ENCODE assay signal across 18 cellular contexts in the genomic region with DNA sequence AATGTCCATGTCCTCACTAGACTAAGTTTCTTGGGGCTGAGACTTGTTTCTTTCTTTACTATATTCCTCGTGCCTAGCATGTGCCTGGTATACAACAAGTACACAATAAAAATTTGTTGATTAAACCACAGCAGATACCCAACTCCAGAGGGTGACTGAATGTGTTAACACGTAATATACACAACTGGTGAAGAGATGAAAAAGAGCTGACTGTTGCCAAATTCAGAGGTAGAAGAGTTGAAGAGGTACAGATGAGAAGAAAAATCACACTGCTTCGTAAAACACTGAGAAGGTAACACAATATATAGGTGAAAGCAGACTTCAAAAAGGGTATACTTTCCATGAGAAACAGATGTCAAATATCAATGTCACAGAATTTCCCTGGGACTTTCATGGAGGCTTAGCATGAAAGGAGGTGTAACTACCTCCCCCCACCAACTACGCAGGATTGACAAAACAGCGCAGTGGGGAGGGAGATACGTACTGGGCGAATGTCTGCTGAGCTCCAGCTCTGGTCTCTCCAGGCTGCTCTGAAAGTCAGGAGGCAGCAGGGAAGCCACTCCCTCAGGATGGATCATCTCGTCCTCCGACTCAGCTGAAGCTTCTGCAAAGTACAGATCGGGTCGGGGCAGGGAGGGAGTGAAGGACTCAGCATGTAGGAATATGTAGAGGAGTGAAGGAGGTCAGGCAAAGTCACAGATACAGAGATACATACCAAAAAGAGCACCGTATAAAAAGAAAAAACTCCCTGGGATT. TPM values are rescaled to one million over a fixed set of nuclear protein-coding genes. Genes with fewer than 3 reads are reported as not detected.
"Had no signal": no experiment of that assay in that cellular context is flagged by ENCODE, and none has a peak within 500 bp of the region (broad histone marks: within the 10 kb centered on the region; RNA-seq: fewer than 3 reads in every experiment).

No MANE protein-coding gene starts in this region.

- H3K9me3 ChIP-seq: left ventricle myocardium inferior, sigmoid colon, SJCRH30, tibial artery had no signal

- ATAC-seq: activated CD8-positive, alpha-beta T cell treated with anti-CD3 and anti-CD28 coated beads for 36 hours had no signal

- H3K4me3 Mint-ChIP-seq: activated CD8-positive, alpha-beta T cell treated with anti-CD3 and anti-CD28 coated beads for 36 hours; memory B cell had no signal

- H3K27ac Mint-ChIP-seq: memory B cell had no signal

- H3K9me3 Mint-ChIP-seq: activated CD8-positive, alpha-beta T cell treated with anti-CD3 and anti-CD28 coated beads for 36 hours; activated T-helper 2 cell treated with anti-CD3 and anti-CD28 coated beads, Interferon-gamma antibody, Interleukin-2, Interleukin-4, amounts not matched to agents 10 μg/mL and 5 μg/mL and 100 μg/mL, durations not matched to agents 14 hours and 24 hours and 36 hours; memory B cell; nephron had no signal

- H3K27me3 ChIP-seq: cardiac muscle cell, sigmoid colon, SJCRH30, tibial artery had no signal

- H3K27me3 Mint-ChIP-seq: activated CD8-positive, alpha-beta T cell treated with anti-CD3 and anti-CD28 coated beads for 36 hours; memory B cell had no signal

- DNase-seq: activated CD4-positive, alpha-beta T cell treated with anti-CD3 and anti-CD28 coated beads for 4 hours; activated CD8-positive, alpha-beta T cell treated with anti-CD3 and anti-CD28 coated beads for 36 hours; left ventricle myocardium inferior; sigmoid colon; SJCRH30; stimulated activated CD4-positive, alpha-beta T cell treated with anti-CD3 and anti-CD28 coated beads, Interleukin-2, amount 100 ng/mL, for 48 hours; stimulated activated CD8-positive, alpha-beta memory T cell treated with anti-CD3 and anti-CD28 coated beads, Interleukin-4, amount 100 ng/mL, for 48 hours; SW 1271 had no signal

- H3K27ac ChIP-seq: left ventricle myocardium inferior, sigmoid colon, SJCRH30, tibial artery had no signal

- H3K4me3 ChIP-seq: cardiac muscle cell, left ventricle myocardium inferior, sigmoid colon, SJCRH30, tibial artery had no signal

RNA-seq across cellular contexts. Expression of a gene that starts 15.1 kb away (rescaled TPM):
- total RNA-seq: activated CD8-positive, alpha-beta T cell treated with anti-CD3 and anti-CD28 coated beads for 36 hours; activated T-helper 2 cell treated with anti-CD3 and anti-CD28 coated beads, Interferon-gamma antibody, Interleukin-2, Interleukin-4, amounts not matched to agents 10 μg/mL and 5 μg/mL and 100 μg/mL, durations not matched to agents 14 hours and 24 hours and 36 hours; frontal cortex; left ventricle myocardium inferior; osteoblast; pulmonary artery endothelial cell; SJCRH30 had no signal
- polyA plus RNA-seq: cardiac muscle cell, keratinocyte, sigmoid colon had no signal

RNA-seq across cellular contexts. Expression of a gene that starts 29.4 kb away (rescaled TPM):
- total RNA-seq: activated T-helper 2 cell treated with anti-CD3 and anti-CD28 coated beads, Interferon-gamma antibody, Interleukin-2, Interleukin-4, amounts not matched to agents 10 μg/mL and 5 μg/mL and 100 μg/mL, durations not matched to agents 14 hours and 24 hours and 36 hours; cardiac muscle cell; fibroblast of lung; frontal cortex; left ventricle myocardium inferior; osteoblast; pulmonary artery endothelial cell; SJCRH30 had no signal
- polyA plus RNA-seq: cardiac muscle cell, fibroblast of lung, keratinocyte had no signal
